ENCODE assay signal across 1 cellular context in genomic region chr19:7677664-7678311, GRCh38.
TF ChIP-seq lines count a peak whose summit lies in the region.

No MANE protein-coding gene starts in this region.

TF ChIP-seq in H1, 55 proteins besides CTCF, POLR2A, EP300 and RAD21:
- no peak for TF ChIP-seq E2F6 (IDR thresholded peaks at IDR 0.05)
- no peak for TF ChIP-seq SRF (IDR thresholded peaks at IDR 0.05; ENCODE audit: low read depth, low read length)
- TF ChIP-seq KDM5A (IDR thresholded peaks at IDR 0.05; ENCODE audit: low read length), result no peak
- TF ChIP-seq RFX5 (IDR thresholded peaks at IDR 0.05; ENCODE audit: borderline replicate concordance, low read depth, low read length), result no peak
- no peak for TF ChIP-seq GTF2F1 (IDR thresholded peaks at IDR 0.05; ENCODE audit: borderline replicate concordance, low read depth, low read length)
- TF ChIP-seq YY1 (IDR thresholded peaks at IDR 0.05; ENCODE audit: low read depth, low read length), result no peak
- TF ChIP-seq TBP (IDR thresholded peaks at IDR 0.05; ENCODE audit: low read depth, low read length), result no peak
- TF ChIP-seq CBX5 (IDR thresholded peaks at IDR 0.05; ENCODE audit: low read depth, low read length), result no peak
- TF ChIP-seq USF2 (IDR thresholded peaks at IDR 0.05; ENCODE audit: low read length), result no peak
- no peak for TF ChIP-seq JUND (IDR thresholded peaks at IDR 0.05; ENCODE audit: low read length)
- TF ChIP-seq CEBPB (IDR thresholded peaks at IDR 0.05; ENCODE audit: low read depth, low read length), result no peak
- TF ChIP-seq BRCA1 (IDR thresholded peaks at IDR 0.05; ENCODE audit: low read depth, low read length), result no peak
- TF ChIP-seq PHF8 (conservative IDR thresholded peaks at IDR 0.05; ENCODE audit: low read depth, low read length), result no peak
- TF ChIP-seq SAP30 (IDR thresholded peaks at IDR 0.05; ENCODE audit: insufficient read depth, insufficient replicate concordance, low read length), result no peak
